Comparison of ENCODE assay signal across 30 cellular contexts in the genomic region with DNA sequence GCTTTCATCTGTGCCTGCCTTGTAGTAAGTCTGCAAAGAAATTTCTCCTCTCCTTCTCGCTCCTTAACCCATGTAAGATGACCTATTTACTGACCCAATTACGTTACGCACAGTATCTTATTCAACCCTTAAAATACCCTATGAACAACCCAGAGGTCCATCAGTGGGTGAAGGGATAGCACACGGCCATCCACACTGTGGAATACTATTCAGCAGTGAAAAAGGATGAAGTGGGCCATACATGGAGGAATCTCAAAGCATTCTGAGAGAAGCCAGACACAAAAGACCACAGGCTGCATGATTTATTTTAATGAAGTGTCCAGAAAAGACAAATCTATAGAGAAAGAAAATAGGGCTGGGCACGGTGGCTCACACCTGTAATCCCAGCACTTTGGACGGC. TPM values are rescaled to one million over a fixed set of nuclear protein-coding genes. Genes with fewer than 3 reads are reported as not detected.
"Had no signal": no experiment of that assay in that cellular context is flagged by ENCODE, and none has a peak within 500 bp of the region (broad histone marks: within the 10 kb centered on the region; RNA-seq: fewer than 3 reads in every experiment).

No MANE protein-coding gene starts in this region.

- FAIRE-seq: urothelium cell line had no signal

- ATAC-seq: naive thymus-derived CD8-positive, alpha-beta T cell; natural killer cell treated with Interleukin-12 subunit alpha and Interleukin-12 subunit beta and Interleukin-15 and Interleukin-18, amount 100 ng/mL, for 72 hours; psoas muscle; right cardiac atrium; sciatic nerve; stimulated activated effector memory CD8-positive, alpha-beta T cell treated with anti-CD3 and anti-CD28 coated beads, Interleukin-12 subunit alpha, Interleukin-12 subunit beta, amount 100 ng/mL, for 72 hours; stimulated activated naive B cell treated with anti-CD40 and anti-IgM and Interleukin-4, amounts not matched to agents 10 μg/mL and 1 μg/mL and 100 μg/mL, for 72 hours had no signal

- H3K4me2 ChIP-seq: smooth muscle cell had no signal

- H3K36me3 ChIP-seq: ovary, spleen, stomach, thoracic aorta, thyroid gland, tibial nerve, upper lobe of left lung, vagina had no signal

- H3K4me1 ChIP-seq: parathyroid adenoma, psoas muscle, spleen, stomach, thyroid gland, tibial nerve, upper lobe of left lung, vagina had no signal

- H2AFZ ChIP-seq: parathyroid adenoma had no signal

- DNase-seq: naive B cell; naive thymus-derived CD8-positive, alpha-beta T cell; nephron progenitor cell; occipital lobe; ovary; psoas muscle; right cardiac atrium; stimulated activated CD4-positive, alpha-beta T cell treated with anti-CD3 and anti-CD28 coated beads, Interleukin-12 subunit alpha, Interleukin-12 subunit beta, amount 100 ng/mL, for 4 hours; stimulated activated CD4-positive, alpha-beta T cell treated with anti-CD3 and anti-CD28 coated beads, Interleukin-1b, Interleukin-23, amount 100 ng/mL, for 48 hours; stimulated activated CD4-positive, alpha-beta T cell treated with anti-CD3 and anti-CD28 coated beads, Interleukin-4, amount 100 ng/mL, for 1 hour; stimulated activated naive B cell treated with anti-CD40 and anti-IgM and Interleukin-4, amounts not matched to agents 10 μg/mL and 1 μg/mL and 100 μg/mL, for 72 hours; stimulated activated naive CD4-positive, alpha-beta T cell treated with Interleukin-2 at 50 U/mL for 16 hours; stomach; thyroid gland; trophoblast cell; upper lobe of left lung had no signal

- H3K9ac ChIP-seq: parathyroid adenoma had no signal

- H3K79me2 ChIP-seq: parathyroid adenoma had no signal

- H3K9me3 ChIP-seq: ovary, psoas muscle, spleen, stomach, thoracic aorta, thyroid gland, tibial nerve, upper lobe of left lung, vagina had no signal

- H3K4me3 ChIP-seq: ovary, psoas muscle, skin epidermis, smooth muscle cell, spleen, stomach, thoracic aorta, thyroid gland, tibial nerve, upper lobe of left lung, vagina had no signal

- H3K27ac ChIP-seq: ovary, parathyroid adenoma, psoas muscle, spleen, stomach, thoracic aorta, thyroid gland, tibial nerve, upper lobe of left lung, vagina had no signal

- H3K27me3 ChIP-seq: ovary, thyroid gland, vagina had no signal

RNA-seq across cellular contexts. Expression of a gene that starts 23.8 kb away (rescaled TPM):
- total RNA-seq: naive thymus-derived CD8-positive, alpha-beta T cell; natural killer cell treated with Interleukin-12 subunit alpha and Interleukin-12 subunit beta and Interleukin-15 and Interleukin-18, amount 100 ng/mL, for 72 hours; occipital lobe; progenitor cell of endocrine pancreas; psoas muscle; renal cortical epithelial cell; smooth muscle cell; temporal lobe had no signal
- polyA plus RNA-seq: right cardiac atrium, smooth muscle cell had no signal
